ENCODE assay signal across 9 cellular contexts in genomic region chr1:204623894-204624361, GRCh38.
DNase-seq lines count a peak whose midpoint lies in the region; ATAC-seq, FAIRE-seq and TF ChIP-seq lines count a peak whose summit lies in the region.
"Had no signal": no experiment of that assay in that cellular context is flagged by ENCODE, and none has a peak within 500 bp of the region (broad histone marks: within the 10 kb centered on the region; RNA-seq: fewer than 3 reads in every experiment).

No MANE protein-coding gene starts in this region.

- ATAC-seq in SK-N-SH treated with all-trans-retinoic acid at 6 μM for 48 hours (peak; percentile 69), GM21360 (IDR thresholded peaks at IDR 0.05; ENCODE audit: unreplicated experiment) (no peak)

- H2BK15ac ChIP-seq in H9 (ENCODE audit: low read depth, low read length): no peak overlapping the region

- no peak overlapping the region for H4K91ac ChIP-seq in H9 (ENCODE audit: insufficient read length, low read depth, low read length)

- intact Hi-C loops in transverse colon (cut with DNase I; ENCODE audit: low total_unique reads): no loop called here

- no peak overlapping the region for H2BK5ac ChIP-seq in H9 (ENCODE audit: insufficient read length, low read length)

- peaks cover 4% of the 10 kb centered on the region for H3K27me3 Mint-ChIP-seq in H9 (ENCODE audit: low read depth)

- H3K23ac ChIP-seq in H9 (ENCODE audit: insufficient read length, low read depth, low read length): no peak overlapping the region

- no peaks in the 10 kb centered on the region; the same call in 1 of the 2 replicates for H3K4me1 ChIP-seq in H9 (ENCODE audit: insufficient read depth, low read length)
- H3K4me1 ChIP-seq in keratinocyte (ENCODE audit: control insufficient read depth, extremely low read depth, insufficient read depth, low read length): no peaks in the 10 kb centered on the region
- H3K4me1 ChIP-seq in transverse colon: peaks cover 0 to 7% (median 3%) of the 10 kb centered on the region in 4 donors
- H3K4me1 ChIP-seq: SJSA1 had no signal

- TF ChIP-seq CTCF in H9 (conservative IDR thresholded peaks at IDR 0.05) (peak; percentile 52), keratinocyte (optimal IDR thresholded peaks at IDR 0.05 in 1 of 3, IDR thresholded peaks at IDR 0.05 in 1 of 3, conservative IDR thresholded peaks at IDR 0.05 in 1 of 3; ENCODE audit: extremely low read depth in 1 of 3, insufficient read depth in 2 of 3, low read length in 3 of 3) (peak in 2 of 3 experiments; percentile 23 to 26), transverse colon (IDR thresholded peaks at IDR 0.05) (peak in 2 of 5 experiments; percentile 7 to 15)

- no peak overlapping the region for H4K5ac ChIP-seq in H9 (ENCODE audit: insufficient read length, low read depth, low read length)

- H3K23me2 ChIP-seq in H9 (ENCODE audit: insufficient read length, low read depth, low read length, poor library complexity, severe bottlenecking): no peaks in the 10 kb centered on the region

- FAIRE-seq in keratinocyte (lab: Jason Lieb, UNC) (no peak), GM19239 (lab: Jason Lieb, UNC) (no peak)

- H2AK5ac ChIP-seq in H9 (ENCODE audit: insufficient read length, low read length): no peak overlapping the region

- no peak overlapping the region for H2BK120ac ChIP-seq in H9 (ENCODE audit: low read depth, low read length, poor library complexity, severe bottlenecking)

- H3K9ac ChIP-seq in H9 (ENCODE audit: extremely low read depth, insufficient read length, low read length) (no peak overlapping the region), keratinocyte (ENCODE audit: control insufficient read depth, extremely low read depth, insufficient read depth, low read length) (no peak overlapping the region)

- H3K56ac ChIP-seq in H9 (ENCODE audit: insufficient read length, low read depth, low read length): no peak overlapping the region

- H4K20me1 ChIP-seq in H9 (ENCODE audit: control insufficient read depth, insufficient read depth, insufficient read length) (no peaks in the 10 kb centered on the region), keratinocyte (ENCODE audit: control insufficient read depth, extremely low read depth, insufficient read depth, low read length) (no peaks in the 10 kb centered on the region)

- H3K4ac ChIP-seq in H9 (ENCODE audit: low read depth, low read length): no peak overlapping the region

- no peaks in the 10 kb centered on the region; a peak in 2 of 7 replicates for H3K36me3 Mint-ChIP-seq in H9 (ENCODE audit: insufficient read depth in 1 of 3, low read depth in 3 of 3)

- H3K9me3 Mint-ChIP-seq in H9: no peaks in the 10 kb centered on the region

- no peaks in the 10 kb centered on the region for H3K9me1 ChIP-seq in keratinocyte (ENCODE audit: control insufficient read depth, extremely low read depth, insufficient read depth, low read length)

- TF ChIP-seq POLR2A in transverse colon (IDR thresholded peaks at IDR 0.05): no peak

- peak overlapping the region in 1 of 3 experiments; percentile 86; a peak in 1 of 7 replicates for H3K27ac Mint-ChIP-seq in H9

- peaks cover 16 to 32% of the 10 kb centered on the region in 2 experiments for H3K4me1 Mint-ChIP-seq in H9

- no CpG with 5 or more reads among the region's 3 CpGs for WGBS in H9 (ENCODE audit: extremely low coverage, insufficient read length, low lambda C conversion rate)
- 60% methylated on average over 3 of the region's 3 CpGs; no CpG with 5 or more reads in 1 of the 2 donors for WGBS in transverse colon (ENCODE audit: low coverage in 1 of 2), 2 donors

- H3K36me3 ChIP-seq in keratinocyte (ENCODE audit: control insufficient read depth in 2 of 2, extremely low read depth in 1 of 2, insufficient read depth in 2 of 2, low read length in 2 of 2) (no peaks in the 10 kb centered on the region), transverse colon (no peaks in the 10 kb centered on the region)
- H3K36me3 ChIP-seq: SJSA1 had no signal

- H2AFZ ChIP-seq in H9 (ENCODE audit: low read length): no peak overlapping the region
- no peak overlapping the region for H2AFZ ChIP-seq in keratinocyte (ENCODE audit: control insufficient read depth, low read length)

- H4K8ac ChIP-seq in H9 (replicated peaks; ENCODE audit: insufficient read length, low read depth, low read length): no peak overlapping the region

- H3K4me3 Mint-ChIP-seq in H9: no peak overlapping the region

- DNase-seq in COLO668 (lab: John Stamatoyannopoulos, UW; ENCODE audit: unreplicated experiment): peak; percentile 50
- peak; percentile 63 for DNase-seq in H9
- no peak for DNase-seq in keratinocyte (ENCODE audit: low read depth, low spot score)
- DNase-seq in GM19239 (ENCODE audit: insufficient read length, low spot score): no peak
- no peak for DNase-seq in G401 (ENCODE audit: low spot score)
- DNase-seq in transverse colon: no peak

- H2BK20ac ChIP-seq in H9 (ENCODE audit: low read depth, low read length, poor library complexity, severe bottlenecking): no peak overlapping the region

- H3K14ac ChIP-seq in H9 (ENCODE audit: insufficient read depth, low read length): no peak overlapping the region; the same call in 1 of the 2 replicates

- dilution Hi-C loops in keratinocyte (cut with MboI; ENCODE audit: extremely low pct_ligation_motif_present, low sequenced_read_pairs): no loop called here

- no peak for TF ChIP-seq EP300 in transverse colon (IDR thresholded peaks at IDR 0.05; ENCODE audit: low read depth)

- H3K9me3 ChIP-seq in H9 (ENCODE audit: control insufficient read depth, low read depth, low read length): no peaks in the 10 kb centered on the region
- no peaks in the 10 kb centered on the region for H3K9me3 ChIP-seq in keratinocyte (ENCODE audit: control insufficient read depth, low read depth, low read length)
- H3K9me3 ChIP-seq in transverse colon: no peaks in the 10 kb centered on the region
- H3K9me3 ChIP-seq: SJSA1 had no signal

- in situ Hi-C loops in G401 (cut with HindIII; ENCODE audit: low sequenced_read_pairs): no loop called here
- in situ Hi-C loops in transverse colon (cut with MboI; ENCODE audit: low pct_ligation_motif_present in 1 of 4, low pct_unique_long_range_greater_than_20kb in 1 of 4, low sequenced_read_pairs in 3 of 4): no loop called here

- H3K79me2 ChIP-seq in H9 (ENCODE audit: insufficient read depth, low read length) (no peaks in the 10 kb centered on the region), keratinocyte (ENCODE audit: control insufficient read depth, insufficient read depth, low read length) (no peaks in the 10 kb centered on the region)

- no peak overlapping the region for H3K18ac ChIP-seq in H9 (ENCODE audit: insufficient read length, low read depth, low read length)

- H3K4me3 ChIP-seq in keratinocyte (ENCODE audit: control insufficient read depth in 2 of 3, extremely low read depth in 1 of 3, insufficient read depth in 2 of 3, low read depth in 1 of 3, low read length in 3 of 3) (no peak overlapping the region), transverse colon (no peak overlapping the region)
- H3K4me3 ChIP-seq: SJSA1 had no signal

- H3K4me2 ChIP-seq in H9 (ENCODE audit: insufficient read depth, insufficient read length, low read length) (no peak overlapping the region), keratinocyte (ENCODE audit: control insufficient read depth, extremely low read depth, insufficient read depth, low read depth, low read length) (no peak overlapping the region)

- H3K27me3 ChIP-seq in H9 (ENCODE audit: insufficient read depth, low read length) (no peaks in the 10 kb centered on the region), keratinocyte (ENCODE audit: control insufficient read depth, extremely low read depth, insufficient read depth, low read length) (peaks cover 19% of the 10 kb centered on the region), transverse colon (no peaks in the 10 kb centered on the region)

- H2BK12ac ChIP-seq in H9 (ENCODE audit: insufficient read length, low read depth, low read length): no peak overlapping the region

- H3K79me1 ChIP-seq in H9 (ENCODE audit: insufficient read depth, low read depth, low read length, poor library complexity, severe bottlenecking): no peaks in the 10 kb centered on the region

- H3T11ph ChIP-seq in H9 (ENCODE audit: low read length): no peak overlapping the region

- H3K27ac ChIP-seq in H9 (ENCODE audit: insufficient read length, low read depth, low read length) (no peak overlapping the region), keratinocyte (ENCODE audit: control insufficient read depth, insufficient read depth, low read length) (no peak overlapping the region), transverse colon (no peak overlapping the region)
- H3K27ac ChIP-seq: SJSA1 had no signal

TF ChIP-seq in SK-N-SH treated with all-trans-retinoic acid at 6 μM for 48 hours, 23 proteins besides CTCF, POLR2A, EP300 and RAD21 (continues in another document):
- no peak for TF ChIP-seq PPARA (CRISPR knock-in tag; IDR thresholded peaks at IDR 0.05; ENCODE audit: borderline replicate concordance)
- no peak for TF ChIP-seq CREB5 (CRISPR knock-in tag; IDR thresholded peaks at IDR 0.05; ENCODE audit: low read depth)
- TF ChIP-seq CSDC2 (CRISPR knock-in tag; IDR thresholded peaks at IDR 0.05): no peak
- no peak for TF ChIP-seq ISL1 (CRISPR knock-in tag; IDR thresholded peaks at IDR 0.05)
- TF ChIP-seq TCF4 (CRISPR knock-in tag; IDR thresholded peaks at IDR 0.05; ENCODE audit: borderline replicate concordance): no peak
- TF ChIP-seq ZNF8 (CRISPR knock-in tag; IDR thresholded peaks at IDR 0.05): no peak
- TF ChIP-seq ARNTL (CRISPR knock-in tag; IDR thresholded peaks at IDR 0.05; ENCODE audit: borderline replicate concordance, low read depth): no peak

Comparison
In these comparisons a context has a peak if more than half of its experiments do, and no peak if none do; other contexts are left out.
1. DNase-seq: peak in COLO668 (single experiment) and H9 (single experiment); none in keratinocyte (single experiment), GM19239 (single experiment), G401 (single experiment) and transverse colon (single experiment).